9 cellular contexts compared by ENCODE assay signal in genomic region chr1:223244366-223245103, GRCh38.
DNase-seq lines count a peak whose midpoint lies in the region; ATAC-seq and TF ChIP-seq lines count a peak whose summit lies in the region.
"Had no signal": no experiment of that assay in that cellular context is flagged by ENCODE, and none has a peak within 500 bp of the region (broad histone marks: within the 10 kb centered on the region; RNA-seq: fewer than 3 reads in every experiment).

No MANE protein-coding gene starts in this region.

- DNase-seq in NOMO-1 (lab: John Stamatoyannopoulos, UW; ENCODE audit: unreplicated experiment in 2 of 2), result peak; percentile 8 to 14
- DNase-seq in NOMO-1 treated with dmso at 0.1 percent for 144 hours (lab: John Stamatoyannopoulos, UW; ENCODE audit: unreplicated experiment), result no peak
- DNase-seq in activated naive CD4-positive, alpha-beta T cell treated with anti-CD3 and anti-CD28 coated beads, Interleukin-2, amount 50 U/mL, for 16 hours, result peak; percentile 42
- no peak for DNase-seq in osteoblast (ENCODE audit: insufficient read length, low spot score, missing footprints)
- DNase-seq in thyroid gland, result no peak
- no peak for DNase-seq in stimulated activated naive CD4-positive, alpha-beta T cell (lab: John Stamatoyannopoulos, UW)
- DNase-seq in OCI-M2 (lab: John Stamatoyannopoulos, UW; ENCODE audit: unreplicated experiment), result no peak

- H3K36me3 ChIP-seq in osteoblast (ENCODE audit: insufficient read depth, low read length), result no peaks in the 10 kb centered on the region
- no peaks in the 10 kb centered on the region for H3K36me3 ChIP-seq in thyroid gland

- H3K27me3 ChIP-seq in osteoblast (ENCODE audit: insufficient read depth, low read length) (peaks cover 12% of the 10 kb centered on the region), thyroid gland (no peaks in the 10 kb centered on the region)

- intact Hi-C loops in thyroid gland (cut with DNase I), result no loop called here

- H3K4me3 ChIP-seq in osteoblast (ENCODE audit: insufficient read depth, low read length) (no peak overlapping the region), thyroid gland (replicated peaks in 1 of 3) (no peak overlapping the region)

- peak; percentile 45 for ATAC-seq in HG02970 (IDR thresholded peaks at IDR 0.05; ENCODE audit: low FRiP score, unreplicated experiment)

- no peak overlapping the region for H2AFZ ChIP-seq in osteoblast (ENCODE audit: low read length)

- peak; percentile 49 for TF ChIP-seq CTCF in osteoblast (IDR thresholded peaks at IDR 0.05; ENCODE audit: extremely low read depth, low read depth, low read length)
- TF ChIP-seq CTCF in thyroid gland (IDR thresholded peaks at IDR 0.05), result no peak

- H3K27ac ChIP-seq in osteoblast (ENCODE audit: low read depth, low read length), result no peak overlapping the region
- H3K27ac ChIP-seq in thyroid gland, result no peak overlapping the region
- H3K27ac ChIP-seq: C4-2B had no signal

- no peaks in the 10 kb centered on the region for H3K4me1 ChIP-seq in osteoblast (ENCODE audit: insufficient read depth, low read length)
- no peaks in the 10 kb centered on the region for H3K4me1 ChIP-seq in thyroid gland

- no peaks in the 10 kb centered on the region for H3K79me2 ChIP-seq in osteoblast (ENCODE audit: insufficient read depth, low read length)

- 79 to 84% methylated on average over 4 of the region's 4 CpGs for WGBS in thyroid gland, 2 donors

- TF ChIP-seq POLR2A in thyroid gland (IDR thresholded peaks at IDR 0.05), result no peak

- no peak overlapping the region for H3K4me2 ChIP-seq in osteoblast (ENCODE audit: insufficient read depth, low read length)

- H4K20me1 ChIP-seq in osteoblast (ENCODE audit: insufficient read depth, low read length), result no peaks in the 10 kb centered on the region

- H3K9me3 ChIP-seq in osteoblast (ENCODE audit: low read depth, low read length) (no peaks in the 10 kb centered on the region), thyroid gland (no peaks in the 10 kb centered on the region)

Comparison
In these comparisons a context has a peak if more than half of its experiments do, and no peak if none do; other contexts are left out.
1. DNase-seq: peak in NOMO-1 (2 of 2) and activated naive CD4-positive, alpha-beta T cell treated with anti-CD3 and anti-CD28 coated beads, Interleukin-2, amount 50 U/mL, for 16 hours (single experiment); none in NOMO-1 treated with dmso at 0.1 percent for 144 hours (single experiment), osteoblast (single experiment), thyroid gland (0 of 2), stimulated activated naive CD4-positive, alpha-beta T cell (0 of 6) and OCI-M2 (single experiment).